Comparison of ENCODE assay signal across 12 cellular contexts in genomic region chr18:51425889-51426288, GRCh38.
DNase-seq lines count a peak whose midpoint lies in the region; ATAC-seq, FAIRE-seq and TF ChIP-seq lines count a peak whose summit lies in the region.
"Had no signal": no experiment of that assay in that cellular context is flagged by ENCODE, and none has a peak within 500 bp of the region (broad histone marks: within the 10 kb centered on the region; RNA-seq: fewer than 3 reads in every experiment).

No MANE protein-coding gene starts in this region.

- in situ Hi-C loops in G401 (cut with HindIII; ENCODE audit: low sequenced_read_pairs) = no loop called here

- peak; percentile 86 for FAIRE-seq in GM12892 (lab: Jason Lieb, UNC)

- H3K4me3 ChIP-seq in fibroblast of mammary gland (ENCODE audit: control insufficient read depth, low read depth, low read length) = no peak overlapping the region
- H3K4me3 ChIP-seq: heart right ventricle had no signal

- DNase-seq in GM12892 (ENCODE audit: insufficient read length) = no peak
- DNase-seq in fibroblast of mammary gland (ENCODE audit: low read depth) = peak; percentile 0
- no peak for DNase-seq in substantia nigra (lab: John Stamatoyannopoulos, UW)
- DNase-seq in amniotic stem cell (lab: John Stamatoyannopoulos, UW) = no peak
- no peak for DNase-seq in G401 (ENCODE audit: low spot score)
- no peak for DNase-seq in stimulated activated naive CD4-positive, alpha-beta T cell (lab: John Stamatoyannopoulos, UW)
- DNase-seq: H7, heart right ventricle, NCI-H2081 treated with DMSO at 0.1 percent for 48 hours had no signal

- TF ChIP-seq CTCF in fibroblast of mammary gland (conservative IDR thresholded peaks at IDR 0.05; ENCODE audit: control insufficient read depth, insufficient read depth, low read depth, low read length) = no peak

- ATAC-seq in GM19035 (IDR thresholded peaks at IDR 0.05; ENCODE audit: unreplicated experiment) = peak; percentile 51
- ATAC-seq in HG03060 (IDR thresholded peaks at IDR 0.05; ENCODE audit: low read depth, unreplicated experiment) = peak; percentile 23
- ATAC-seq: heart right ventricle, Panc1 had no signal

- TF ChIP-seq POLR2A in GM12892 (IDR thresholded peaks at IDR 0.05; ENCODE audit: low read depth, low read length) = no peak

- H3K27ac ChIP-seq in substantia nigra (ENCODE audit: low read depth, low read length, poor library complexity, severe bottlenecking) = no peak overlapping the region
- H3K27ac ChIP-seq: heart right ventricle had no signal
